Comparison of ENCODE assay signal across 8 cellular contexts in genomic region chrX:56564921-56565861, GRCh38. TPM values are rescaled to one million over a fixed set of nuclear protein-coding genes. Genes with fewer than 3 reads are reported as not detected.
DNase-seq lines count a peak whose midpoint lies in the region; ATAC-seq, FAIRE-seq and TF ChIP-seq lines count a peak whose summit lies in the region.

No MANE protein-coding gene starts in this region.

- intact Hi-C loops in CD4-positive, alpha-beta memory T cell (cut with micrococcal nuclease), result loop anchor here (5.0 kb wide), 1 partner anchor 178 kb away; no protein-coding TSS in a partner anchor

- CTCF ChIA-PET in CD4-positive, alpha-beta memory T cell (lab: Charles Lee; ENCODE audit: partially characterized antibody), result interaction anchor here (1.5 to 2.5 kb wide), 2 partner anchors 162 to 168 kb away, joined by 3 to 16 read pairs; partner anchors contain the start of gene NBDY

- H3K27ac Mint-ChIP-seq in CD4-positive, alpha-beta memory T cell, result peak overlapping the region; percentile 93 to 99 (median 98)
- H3K27ac Mint-ChIP-seq in activated naive CD8-positive, alpha-beta T cell treated with anti-CD3 and anti-CD28 coated beads for 36 hours, result peak overlapping the region; percentile 95

- POLR2A ChIA-PET in CD4-positive, alpha-beta memory T cell (lab: Charles Lee; ENCODE audit: partially characterized antibody), result interaction anchor here (1.0 to 2.2 kb wide), 7 partner anchors 8 to 222 kb away, joined by 3 to 6 read pairs (median 4); partner anchors contain the start of gene NBDY

- peaks cover 3% of the 10 kb centered on the region for H4K20me1 ChIP-seq in keratinocyte (ENCODE audit: control insufficient read depth, extremely low read depth, insufficient read depth, low read length)

- ATAC-seq in HG03565 (IDR thresholded peaks at IDR 0.05; ENCODE audit: unreplicated experiment), result peak; percentile 2

- no peaks in the 10 kb centered on the region for H3K9me3 Mint-ChIP-seq in CD4-positive, alpha-beta memory T cell
- H3K9me3 Mint-ChIP-seq in activated naive CD8-positive, alpha-beta T cell treated with anti-CD3 and anti-CD28 coated beads for 36 hours, result no peaks in the 10 kb centered on the region

- dilution Hi-C loops in keratinocyte (cut with MboI; ENCODE audit: extremely low pct_ligation_motif_present, low sequenced_read_pairs), result no loop called here

- H3K4me3 ChIP-seq in CD4-positive, alpha-beta memory T cell (ENCODE audit: low read length in 2 of 2), result peak overlapping the region; percentile 74 to 84
- peak overlapping the region; percentile 66 to 90 (median 73) for H3K4me3 ChIP-seq in keratinocyte (ENCODE audit: control insufficient read depth in 2 of 3, extremely low read depth in 1 of 3, insufficient read depth in 2 of 3, low read depth in 1 of 3, low read length in 3 of 3)

- H3K4me1 Mint-ChIP-seq in CD4-positive, alpha-beta memory T cell, result peaks cover 15 to 46% (median 23%) of the 10 kb centered on the region in 4 donors
- H3K4me1 Mint-ChIP-seq in activated naive CD8-positive, alpha-beta T cell treated with anti-CD3 and anti-CD28 coated beads for 36 hours, result peaks cover 12% of the 10 kb centered on the region

- peaks cover 36% of the 10 kb centered on the region for H3K4me1 ChIP-seq in CD4-positive, alpha-beta memory T cell (ENCODE audit: insufficient read depth, low read length)
- no peaks in the 10 kb centered on the region for H3K4me1 ChIP-seq in keratinocyte (ENCODE audit: control insufficient read depth, extremely low read depth, insufficient read depth, low read length)

- no peaks in the 10 kb centered on the region for H3K27me3 ChIP-seq in CD4-positive, alpha-beta memory T cell (ENCODE audit: insufficient read depth, low read length)
- no peaks in the 10 kb centered on the region for H3K27me3 ChIP-seq in keratinocyte (ENCODE audit: control insufficient read depth, extremely low read depth, insufficient read depth, low read length)

- FAIRE-seq in keratinocyte (lab: Jason Lieb, UNC), result no peak

- no peak for TF ChIP-seq CTCF in keratinocyte (optimal IDR thresholded peaks at IDR 0.05 in 1 of 3, IDR thresholded peaks at IDR 0.05 in 1 of 3, conservative IDR thresholded peaks at IDR 0.05 in 1 of 3; ENCODE audit: extremely low read depth in 1 of 3, insufficient read depth in 2 of 3, low read length in 3 of 3)

- H3K9me1 ChIP-seq in keratinocyte (ENCODE audit: control insufficient read depth, extremely low read depth, insufficient read depth, low read length), result no peaks in the 10 kb centered on the region

- H3K4me2 ChIP-seq in keratinocyte (ENCODE audit: control insufficient read depth, extremely low read depth, insufficient read depth, low read depth, low read length), result peak overlapping the region; percentile 74

- no peak overlapping the region for H2AFZ ChIP-seq in keratinocyte (ENCODE audit: control insufficient read depth, low read length)

- peak overlapping the region; percentile 93 for H3K9ac ChIP-seq in keratinocyte (ENCODE audit: control insufficient read depth, extremely low read depth, insufficient read depth, low read length)

- peaks cover 39% of the 10 kb centered on the region for H3K79me2 ChIP-seq in keratinocyte (ENCODE audit: control insufficient read depth, insufficient read depth, low read length)

- H3K36me3 Mint-ChIP-seq in CD4-positive, alpha-beta memory T cell, result peaks cover 11 to 25% of the 10 kb centered on the region in 2 donors
- peaks cover 33% of the 10 kb centered on the region for H3K36me3 Mint-ChIP-seq in activated naive CD8-positive, alpha-beta T cell treated with anti-CD3 and anti-CD28 coated beads for 36 hours

- H3K9me3 ChIP-seq in CD4-positive, alpha-beta memory T cell (ENCODE audit: control insufficient read depth in 1 of 2, low read length in 2 of 2), result no peaks in the 10 kb centered on the region
- no peaks in the 10 kb centered on the region for H3K9me3 ChIP-seq in keratinocyte (ENCODE audit: control insufficient read depth, low read depth, low read length)

- H3K27ac ChIP-seq in CD4-positive, alpha-beta memory T cell (ENCODE audit: low read depth, low read length), result peak overlapping the region; percentile 94
- H3K27ac ChIP-seq in keratinocyte (ENCODE audit: control insufficient read depth, insufficient read depth, low read length), result peak overlapping the region; percentile 93

- H3K4me3 Mint-ChIP-seq in CD4-positive, alpha-beta memory T cell, result peak overlapping the region; percentile 88 to 97 (median 90)
- peak overlapping the region; percentile 86 for H3K4me3 Mint-ChIP-seq in activated naive CD8-positive, alpha-beta T cell treated with anti-CD3 and anti-CD28 coated beads for 36 hours

- H3K36me3 ChIP-seq in CD4-positive, alpha-beta memory T cell (ENCODE audit: insufficient read depth, low read length), result no peaks in the 10 kb centered on the region
- H3K36me3 ChIP-seq in keratinocyte (ENCODE audit: control insufficient read depth in 2 of 2, extremely low read depth in 1 of 2, insufficient read depth in 2 of 2, low read length in 2 of 2), result no peaks in the 10 kb centered on the region

- peak in 3 of 5 donors; percentile 1 to 29 (median 8) for DNase-seq in CD4-positive, alpha-beta memory T cell
- peak; percentile 3 for DNase-seq in activated naive CD8-positive, alpha-beta T cell treated with anti-CD3 and anti-CD28 coated beads for 36 hours
- DNase-seq in keratinocyte (ENCODE audit: low read depth, low spot score), result no peak
- DNase-seq in stimulated activated CD4-positive, alpha-beta T cell treated with anti-CD3 and anti-CD28 coated beads, Interleukin-1b, Interleukin-23, amount 100 ng/mL, for 48 hours, result peak; percentile 13
- DNase-seq in NCI-H1436 treated with DMSO at 0.1 percent for 48 hours (lab: John Stamatoyannopoulos, UW), result no peak
- DNase-seq in dedifferentiated amniotic fluid mesenchymal stem cell (ENCODE audit: extremely low spot score), result no peak
- DNase-seq in SW 1271 (lab: John Stamatoyannopoulos, UW), result no peak

- H3K27me3 Mint-ChIP-seq in CD4-positive, alpha-beta memory T cell, result no peaks in the 10 kb centered on the region
- H3K27me3 Mint-ChIP-seq in activated naive CD8-positive, alpha-beta T cell treated with anti-CD3 and anti-CD28 coated beads for 36 hours, result no peaks in the 10 kb centered on the region

RNA-seq across cellular contexts. Expression of gene UBQLN2, which starts 1.8 kb away (rescaled TPM):
- total RNA-seq in CD4-positive, alpha-beta memory T cell, result 10 to 100 TPM; 62.6 to 64.0 TPM
- 10 to 100 TPM; 66.7 to 74.8 TPM for polyA plus RNA-seq in CD4-positive, alpha-beta memory T cell
- 10 to 100 TPM; 29.4 to 30.2 TPM for total RNA-seq in activated naive CD8-positive, alpha-beta T cell treated with anti-CD3 and anti-CD28 coated beads for 36 hours
- 20.1 to 27.5 TPM (median 21.2 TPM) in 3 replicates for polyA plus RNA-seq in keratinocyte
- 10.1 TPM for polyA plus RNA-seq in keratinocyte (2011; ENCODE audit: low read depth)
- polyA plus RNA-seq in keratinocyte (2011; cell fraction: cytosol; rRNA removed), result 21.4 and 28.0 TPM in 2 replicates
- 38.7 and 38.8 TPM in 2 replicates for polyA plus RNA-seq in keratinocyte (2011; cell fraction: nucleus; rRNA removed)
- polyA plus RNA-seq in keratinocyte (2012; ENCODE audit: low replicate concordance), result 22.2 and 26.5 TPM in 2 replicates
- polyA minus RNA-seq in keratinocyte, result 31.0 to 49.4 TPM (median 32.4 TPM) in 3 replicates
- 23.8 TPM for polyA minus RNA-seq in keratinocyte (2011; cell fraction: cytosol; rRNA and poly(A)+ RNA removed)
- 31.8 and 47.9 TPM in 2 replicates for polyA minus RNA-seq in keratinocyte (2011; cell fraction: nucleus; rRNA and poly(A)+ RNA removed)

Comparison
In these comparisons a context has a peak if more than half of its experiments do, and no peak if none do; other contexts are left out.
1. DNase-seq: peak in CD4-positive, alpha-beta memory T cell (3 of 5), activated naive CD8-positive, alpha-beta T cell treated with anti-CD3 and anti-CD28 coated beads for 36 hours (single experiment) and stimulated activated CD4-positive, alpha-beta T cell treated with anti-CD3 and anti-CD28 coated beads, Interleukin-1b, Interleukin-23, amount 100 ng/mL, for 48 hours (single experiment); none in keratinocyte (single experiment), NCI-H1436 treated with DMSO at 0.1 percent for 48 hours (single experiment), dedifferentiated amniotic fluid mesenchymal stem cell (single experiment) and SW 1271 (0 of 2).